ENCODE assay signal across 27 cellular contexts in the genomic region with DNA sequence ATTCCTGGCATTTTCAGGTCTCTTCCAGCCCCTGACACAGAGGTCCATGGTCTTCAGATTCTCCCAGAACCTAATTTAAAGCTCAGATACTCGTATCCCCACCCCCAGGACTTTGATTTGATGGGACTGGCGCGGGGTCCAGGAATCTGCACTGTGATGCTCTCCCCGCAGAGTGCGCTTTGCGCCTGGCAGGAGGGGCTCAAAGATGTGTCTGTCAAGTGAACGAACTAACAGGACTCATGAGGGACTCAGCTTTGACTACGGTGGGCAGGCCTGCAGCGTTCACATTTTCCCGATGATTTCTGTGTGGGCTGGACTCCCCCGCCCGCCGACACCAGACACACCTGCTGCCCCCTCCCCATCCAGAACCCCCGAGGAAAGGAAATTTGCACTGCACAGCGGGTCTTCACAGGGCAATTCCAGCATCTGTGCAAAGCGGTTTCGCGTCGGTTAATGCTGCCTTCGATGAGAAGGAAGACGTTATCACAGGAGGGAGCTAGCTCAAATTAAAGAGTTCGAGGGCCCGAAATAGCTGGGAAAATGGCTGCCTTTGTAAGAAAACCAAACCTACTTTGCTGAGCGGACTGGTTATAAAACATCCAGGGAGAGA.
"Had no signal": no experiment of that assay in that cellular context is flagged by ENCODE, and none has a peak within 500 bp of the region (broad histone marks: within the 10 kb centered on the region; RNA-seq: fewer than 3 reads in every experiment).

No MANE protein-coding gene starts in this region.

- H3K27ac Mint-ChIP-seq: activated CD4-positive, alpha-beta memory T cell treated with anti-CD3 and anti-CD28 coated beads, Interleukin-2, amount 10 ng/mL, durations not matched to agents 7 days and 5 days; activated CD4-positive, alpha-beta T cell treated with anti-CD3 and anti-CD28 coated beads, Interleukin-2, amount 10 ng/mL, durations not matched to agents 7 days and 5 days; activated naive CD4-positive, alpha-beta T cell treated with anti-CD3 and anti-CD28 coated beads, Interleukin-2, amount 50 U/mL, for 24 hours; activated T-helper 2 cell treated with anti-CD3 and anti-CD28 coated beads, Interferon-gamma antibody, Interleukin-2, Interleukin-4, amounts not matched to agents 10 μg/mL and 5 μg/mL and 100 μg/mL, durations not matched to agents 14 hours and 24 hours and 36 hours; immature natural killer cell; mesothelial cell of epicardium; nephron progenitor cell; stimulated activated naive CD8-positive, alpha-beta T cell treated with anti-CD3 and anti-CD28 coated beads, Interleukin-15, Interleukin-2, amounts not matched to agents 100 ng/mL and 50 ng/mL, for 24 hours had no signal

- H3K27me3 Mint-ChIP-seq: activated naive CD4-positive, alpha-beta T cell treated with anti-CD3 and anti-CD28 coated beads, Interleukin-2, amount 50 U/mL, for 24 hours; naive B cell had no signal

- H3K4me1 Mint-ChIP-seq: activated naive CD4-positive, alpha-beta T cell treated with anti-CD3 and anti-CD28 coated beads, Interleukin-2, amount 50 U/mL, for 24 hours; nephron progenitor cell had no signal

- DNase-seq: activated CD4-positive, alpha-beta memory T cell treated with anti-CD3 and anti-CD28 coated beads, Interleukin-2, amount 10 ng/mL, durations not matched to agents 7 days and 5 days; activated CD4-positive, alpha-beta T cell treated with anti-CD3 and anti-CD28 coated beads for 1 hour; activated CD4-positive, alpha-beta T cell treated with anti-CD3 and anti-CD28 coated beads, Interleukin-2, amount 10 ng/mL, durations not matched to agents 7 days and 5 days; activated T-cell treated with anti-CD3 and anti-CD28 coated beads, Interleukin-2, amount 50 U/mL, for 48 hours; central memory CD4-positive, alpha-beta T cell; dermis blood vessel endothelial cell; effector CD4-positive, alpha-beta T cell; hypothalamus; immature natural killer cell; left colon; mammary epithelial cell; naive B cell; nephron progenitor cell; occipital lobe; stimulated activated CD4-positive, alpha-beta T cell treated with anti-CD3 and anti-CD28 coated beads, Interleukin-2, amount 100 ng/mL, for 24 hours; substantia nigra; T-helper 2 cell had no signal

- H3K27me3 ChIP-seq: breast epithelium, right atrium auricular region, upper lobe of left lung had no signal

- H3K36me3 Mint-ChIP-seq: activated naive CD4-positive, alpha-beta T cell treated with anti-CD3 and anti-CD28 coated beads, Interleukin-2, amount 50 U/mL, for 24 hours; immature natural killer cell had no signal

- H3K9ac ChIP-seq: parathyroid adenoma had no signal

- H3K9me3 ChIP-seq: breast epithelium, right atrium auricular region, upper lobe of left lung had no signal

- H3K27ac ChIP-seq: breast epithelium, epithelial cell of prostate, parathyroid adenoma, right atrium auricular region, upper lobe of left lung had no signal

- H3K4me1 ChIP-seq: breast epithelium, right atrium auricular region had no signal

- ATAC-seq: left colon had no signal

- H3K4me2 ChIP-seq: smooth muscle cell had no signal

- H3K4me3 ChIP-seq: breast epithelium, right atrium auricular region, smooth muscle cell, upper lobe of left lung had no signal

- H3K9me3 Mint-ChIP-seq: activated naive CD4-positive, alpha-beta T cell treated with anti-CD3 and anti-CD28 coated beads, Interleukin-2, amount 50 U/mL, for 24 hours; immature natural killer cell; naive B cell; nephron progenitor cell; stimulated activated naive CD8-positive, alpha-beta T cell treated with anti-CD3 and anti-CD28 coated beads, Interleukin-15, Interleukin-2, amounts not matched to agents 100 ng/mL and 50 ng/mL, for 24 hours had no signal

- H2AFZ ChIP-seq: parathyroid adenoma had no signal

- H3K36me3 ChIP-seq: breast epithelium, right atrium auricular region, upper lobe of left lung had no signal

- H3K4me3 Mint-ChIP-seq: activated CD4-positive, alpha-beta memory T cell treated with anti-CD3 and anti-CD28 coated beads, Interleukin-2, amount 10 ng/mL, durations not matched to agents 7 days and 5 days; activated CD4-positive, alpha-beta T cell treated with anti-CD3 and anti-CD28 coated beads, Interleukin-2, amount 10 ng/mL, durations not matched to agents 7 days and 5 days; activated naive CD4-positive, alpha-beta T cell treated with anti-CD3 and anti-CD28 coated beads, Interleukin-2, amount 50 U/mL, for 24 hours; immature natural killer cell; mesothelial cell of epicardium; naive B cell; nephron progenitor cell; stimulated activated naive CD8-positive, alpha-beta T cell treated with anti-CD3 and anti-CD28 coated beads, Interleukin-15, Interleukin-2, amounts not matched to agents 100 ng/mL and 50 ng/mL, for 24 hours had no signal
